In the genomic region with DNA sequence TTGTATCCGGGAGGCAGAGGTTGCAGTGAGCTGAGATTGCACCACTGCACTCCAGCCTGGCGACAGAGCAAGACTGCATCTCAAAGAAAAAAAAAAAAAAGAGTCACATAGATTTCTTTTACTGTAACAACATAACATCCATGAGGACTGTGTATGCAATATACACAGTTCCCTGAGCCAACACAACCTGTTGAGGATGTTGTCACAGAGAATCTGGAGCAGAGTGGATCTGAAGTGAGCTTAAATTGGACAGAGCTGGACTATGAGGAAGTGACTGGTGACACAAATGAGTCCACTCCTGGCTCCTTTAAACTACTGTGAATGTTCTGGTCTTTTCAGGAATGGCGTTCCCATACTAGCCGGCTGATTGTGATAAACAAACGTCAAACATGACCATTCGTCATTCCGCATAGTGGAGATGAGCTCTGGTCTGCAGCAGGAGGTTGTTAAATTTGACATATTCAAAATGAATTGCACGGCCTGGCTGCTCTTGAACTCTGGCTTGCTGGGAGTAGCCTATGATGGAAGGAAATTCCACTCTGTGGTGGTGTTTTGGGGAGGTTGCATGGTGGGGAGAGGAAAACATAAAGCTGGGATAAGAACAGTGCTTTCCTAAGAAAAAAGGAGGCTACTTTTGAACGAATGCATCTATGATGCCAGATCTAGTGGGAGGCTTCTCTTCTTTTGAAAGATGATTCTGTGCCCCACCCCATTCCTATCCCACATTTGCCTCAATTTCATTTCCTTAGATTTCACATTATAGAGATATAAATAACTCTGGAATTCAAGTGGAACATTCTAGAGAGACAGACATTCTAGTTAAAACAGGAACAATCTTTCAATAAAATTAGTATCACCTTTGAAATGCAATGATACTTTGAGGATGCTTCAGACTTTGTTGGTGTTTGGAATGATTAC, we compare ENCODE assay signal across 16 cellular contexts.
DNase-seq lines count a peak whose midpoint lies in the region; FAIRE-seq and TF ChIP-seq lines count a peak whose summit lies in the region.
"Had no signal": no experiment of that assay in that cellular context is flagged by ENCODE, and none has a peak within 500 bp of the region (broad histone marks: within the 10 kb centered on the region; RNA-seq: fewer than 3 reads in every experiment).

No MANE protein-coding gene starts in this region.

- H3K4me3 ChIP-seq in mesodermal cell (ENCODE audit: extremely low read depth, insufficient read depth, low read length, poor library complexity, severe bottlenecking) (no peak overlapping the region), thyroid gland (replicated peaks in 1 of 3) (no peak overlapping the region)
- H3K4me3 ChIP-seq: esophagus squamous epithelium, GM12878, lung, ovary had no signal

- no peak for TF ChIP-seq CTCF in brain (conservative IDR thresholded peaks at IDR 0.05)
- TF ChIP-seq CTCF in thyroid gland (IDR thresholded peaks at IDR 0.05), result no peak

- TF ChIP-seq POLR2A in thyroid gland (IDR thresholded peaks at IDR 0.05), result no peak

- FAIRE-seq in HTR-8/SVneo (lab: Jason Lieb, UNC), result no peak
- FAIRE-seq: colon, GM12878 had no signal

- no peaks in the 10 kb centered on the region for H3K36me3 ChIP-seq in mesodermal cell (ENCODE audit: control insufficient read depth, insufficient read depth, low read length)
- no peaks in the 10 kb centered on the region for H3K36me3 ChIP-seq in thyroid gland
- H3K36me3 ChIP-seq: BLaER1 treated with 17β-estradiol and CSF1 and Interleukin-3, amounts not matched to agents 10 nM and 100 nM; esophagus squamous epithelium; ovary had no signal

- no peaks in the 10 kb centered on the region for H3K27me3 Mint-ChIP-seq in brain

- H3K27ac ChIP-seq in mesodermal cell (ENCODE audit: low read depth, low read length, severe bottlenecking) (peak overlapping the region; percentile 78), thyroid gland (peak overlapping the region; percentile 20 to 81 (median 76))
- H3K27ac ChIP-seq: BLaER1 treated with 17β-estradiol and CSF1 and Interleukin-3, amounts not matched to agents 10 nM and 100 nM; ovary had no signal

- H3K4me1 ChIP-seq in mesodermal cell (ENCODE audit: control insufficient read depth, insufficient read depth, low read length, poor library complexity, severe bottlenecking), result peaks cover 47% of the 10 kb centered on the region
- H3K4me1 ChIP-seq in thyroid gland, result peaks cover 27 to 33% of the 10 kb centered on the region in 2 donors

- 80 to 81% methylated on average over 6 to 7 of the region's 9 CpGs for WGBS in mesodermal cell (ENCODE audit: insufficient coverage in 2 of 2), 2 experiments
- whole genome bisulfite sequencing in thyroid gland, 2 donors, result 58 to 67% methylated on average over 9 of the region's 9 CpGs

- peaks cover 78% of the 10 kb centered on the region for H3K4me1 Mint-ChIP-seq in brain

- DNase-seq in HTR-8/SVneo (ENCODE audit: insufficient read length, low spot score), result peak; percentile 28
- peak; percentile 23 to 41 for DNase-seq in thyroid gland
- no peak for DNase-seq in GDM1 (lab: John Stamatoyannopoulos, UW)
- no peak for DNase-seq in activated T-cell treated with anti-CD3 and anti-CD28 coated beads, Interleukin-2, amount 50 U/mL, for 1 hour
- DNase-seq in hepatic stellate cell (ENCODE audit: low spot score), result no peak
- DNase-seq: activated T-cell treated with anti-CD3 and anti-CD28 coated beads, Interleukin-2, amount 50 U/mL, for 72 hours; esophagus squamous epithelium; NCI-H2081; ovary; stimulated activated CD4-positive, alpha-beta T cell treated with anti-CD3 and anti-CD28 coated beads, Interleukin-15, amount 100 ng/mL, for 24 hours had no signal

- H3K4me3 Mint-ChIP-seq in brain, result peak overlapping the region in 4 of 5 experiments; percentile 15 to 84 (median 80)
- H3K4me3 Mint-ChIP-seq: activated T-cell treated with anti-CD3 and anti-CD28 coated beads, Interleukin-2, amount 50 U/mL, for 72 hours had no signal

- intact Hi-C loops in thyroid gland (cut with DNase I), result no loop called here

- H3K36me3 Mint-ChIP-seq in brain, result no peaks in the 10 kb centered on the region

- H3K27ac Mint-ChIP-seq in brain, result peak overlapping the region in 4 of 5 experiments; percentile 44 to 75 (median 61)
- H3K27ac Mint-ChIP-seq: activated T-cell treated with anti-CD3 and anti-CD28 coated beads, Interleukin-2, amount 50 U/mL, for 72 hours had no signal

- H3K27me3 ChIP-seq in thyroid gland, result no peaks in the 10 kb centered on the region
- H3K27me3 ChIP-seq: esophagus squamous epithelium, ovary had no signal

- H3K9me3 ChIP-seq in mesodermal cell (ENCODE audit: control insufficient read depth, low read length) (no peaks in the 10 kb centered on the region), thyroid gland (no peaks in the 10 kb centered on the region)
- H3K9me3 ChIP-seq: esophagus squamous epithelium, ovary had no signal

- H3K9me3 Mint-ChIP-seq in brain, result no peaks in the 10 kb centered on the region
- H3K9me3 Mint-ChIP-seq: activated T-cell treated with anti-CD3 and anti-CD28 coated beads, Interleukin-2, amount 50 U/mL, for 72 hours had no signal

Comparison
In these comparisons a context has a peak if more than half of its experiments do, and no peak if none do; other contexts are left out.
1. DNase-seq: peak in HTR-8/SVneo (single experiment) and thyroid gland (2 of 2); none in GDM1 (single experiment), activated T-cell treated with anti-CD3 and anti-CD28 coated beads, Interleukin-2, amount 50 U/mL, for 1 hour (single experiment) and hepatic stellate cell (single experiment).